8 cellular contexts compared by ENCODE assay signal in genomic region chr20:57393321-57394086, GRCh38. TPM values are rescaled to one million over a fixed set of nuclear protein-coding genes. Genes with fewer than 3 reads are reported as not detected.
A peak's percentile ranks its signal among the peaks of the same experiment; 100 is the strongest.
DNase-seq lines count a peak whose midpoint lies in the region; ATAC-seq and TF ChIP-seq lines count a peak whose summit lies in the region.

No MANE protein-coding gene starts in this region.

- H3K36me3 ChIP-seq in left lung (peaks cover 0 to 40% of the 10 kb centered on the region in 2 donors), upper lobe of right lung (peaks cover 11% of the 10 kb centered on the region)

- H3K27ac Mint-ChIP-seq in activated B cell treated with CpG ODN at 0.5 μM for 24 hours: peak overlapping the region; percentile 91

- CTCF ChIA-PET in activated B cell treated with CpG ODN at 0.5 μM for 24 hours (lab: Charles Lee): interaction anchor here (1.8 kb wide), 1 partner anchor 11 kb away, joined by 4 read pairs; no protein-coding TSS in a partner anchor

- H3K27ac ChIP-seq in left lung (peak overlapping the region in 1 of 2 donors; percentile 60), upper lobe of right lung (peak overlapping the region; percentile 42)

- peak overlapping the region in 1 of 2 donors; percentile 61 for H3K4me3 ChIP-seq in left lung
- peak overlapping the region; percentile 64 for H3K4me3 ChIP-seq in upper lobe of right lung

- POLR2A ChIA-PET in activated B cell treated with CpG ODN at 0.5 μM for 24 hours (lab: Charles Lee): interaction anchor here (1.4 to 7.3 kb wide), 10 partner anchors 8 to 913 kb away, joined by 3 to 244 read pairs (median 18); no protein-coding TSS in a partner anchor

- intact Hi-C loops in Right ventricle myocardium inferior (cut with DNase I): loop anchor here (2.0 kb wide), 1 partner anchor 47 kb away; no protein-coding TSS in a partner anchor
- intact Hi-C loops in left cardiac atrium (cut with DNase I): loop anchor here in 1 of 2 donors (5.0 kb wide), 1 partner anchor 99 kb away; no protein-coding TSS in a partner anchor
- intact Hi-C loops in activated B cell treated with CpG ODN at 0.5 μM for 24 hours (cut with micrococcal nuclease): loop anchor here (5.0 to 10.0 kb wide), 5 partner anchors 309 to 1771 kb away; partner anchors contain the start of genes RTF2 and ZNF831
- intact Hi-C loops in left lung (cut with DNase I): no loop called here
- intact Hi-C loops in upper lobe of right lung (cut with DNase I): no loop called here

- H3K4me1 ChIP-seq in left lung (peaks cover 13 to 89% of the 10 kb centered on the region in 2 donors), upper lobe of right lung (peaks cover 53% of the 10 kb centered on the region)

- H3K9me3 Mint-ChIP-seq in activated B cell treated with CpG ODN at 0.5 μM for 24 hours: no peaks in the 10 kb centered on the region

- TF ChIP-seq CTCF in activated B cell treated with CpG ODN at 0.5 μM for 24 hours (IDR thresholded peaks at IDR 0.05) (no peak), left lung (IDR thresholded peaks at IDR 0.05) (no peak), upper lobe of right lung (IDR thresholded peaks at IDR 0.05) (no peak)

- peaks cover 59% of the 10 kb centered on the region for H3K36me3 Mint-ChIP-seq in activated B cell treated with CpG ODN at 0.5 μM for 24 hours (ENCODE audit: low read depth)

- peak; percentile 45 for DNase-seq in Right ventricle myocardium inferior (ENCODE audit: missing footprints)
- no peak for DNase-seq in left cardiac atrium
- no peak for DNase-seq in activated B cell treated with CpG ODN at 0.5 μM for 24 hours
- DNase-seq in left lung: peak in 1 of 2 donors; percentile 28
- no peak for DNase-seq in upper lobe of right lung
- DNase-seq in NCI-H1048 (lab: John Stamatoyannopoulos, UW): no peak

- H3K9me3 ChIP-seq in left lung (no peaks in the 10 kb centered on the region), upper lobe of right lung (no peaks in the 10 kb centered on the region)

- ATAC-seq in Right ventricle myocardium inferior: no peak
- ATAC-seq in left cardiac atrium: no peak
- no peak for ATAC-seq in activated B cell treated with CpG ODN at 0.5 μM for 24 hours (ENCODE audit: low read depth)
- ATAC-seq in left lung: peak; percentile 12
- ATAC-seq in upper lobe of right lung: no peak
- no peak for ATAC-seq in HG02588 (IDR thresholded peaks at IDR 0.05; ENCODE audit: unreplicated experiment)
- ATAC-seq in HG03469 (IDR thresholded peaks at IDR 0.05; ENCODE audit: unreplicated experiment): no peak

- no peaks in the 10 kb centered on the region for H3K27me3 Mint-ChIP-seq in activated B cell treated with CpG ODN at 0.5 μM for 24 hours

- peaks cover 82% of the 10 kb centered on the region for H3K4me1 Mint-ChIP-seq in activated B cell treated with CpG ODN at 0.5 μM for 24 hours

- H3K4me3 Mint-ChIP-seq in activated B cell treated with CpG ODN at 0.5 μM for 24 hours: peak overlapping the region; percentile 92

- no peaks in the 10 kb centered on the region for H3K27me3 ChIP-seq in left lung
- no peaks in the 10 kb centered on the region for H3K27me3 ChIP-seq in upper lobe of right lung

RNA-seq across cellular contexts. Expression of gene RBM38, which starts 2.3 kb away (rescaled TPM):
- 89.6 TPM for total RNA-seq in Right ventricle myocardium inferior
- total RNA-seq in left cardiac atrium: 100 to 1,000 TPM in 1 of 2 donors, 10 to 100 TPM in 1; 78.6 to 101 TPM
- total RNA-seq in activated B cell treated with CpG ODN at 0.5 μM for 24 hours: 69.6 and 70.7 TPM in 2 replicates
- total RNA-seq in left lung: 10 to 100 TPM; 17.6 to 20.0 TPM
- 13.4 TPM for total RNA-seq in upper lobe of right lung

RNA-seq across cellular contexts. Expression of gene RAE1, which starts 42.4 kb away (rescaled TPM):
- total RNA-seq in Right ventricle myocardium inferior (14.6 TPM), left cardiac atrium (10 to 100 TPM; 14.3 to 14.5 TPM), activated B cell treated with CpG ODN at 0.5 μM for 24 hours (35.7 and 36.6 TPM in 2 replicates), left lung (10 to 100 TPM; 16.4 to 18.1 TPM), upper lobe of right lung (14.9 TPM)

Comparison
In these comparisons a context has a peak if more than half of its experiments do, and no peak if none do; other contexts are left out.
1. intact Hi-C loops: an anchor here in Right ventricle myocardium inferior (2.0 kb wide) and activated B cell treated with CpG ODN at 0.5 μM for 24 hours (5.0 to 10.0 kb wide); none called in left lung and upper lobe of right lung.